ENCODE assay signal across 12 cellular contexts in genomic region chr5:170639221-170639925, GRCh38.
DNase-seq lines count a peak whose midpoint lies in the region; ATAC-seq and TF ChIP-seq lines count a peak whose summit lies in the region.
"Had no signal": no experiment of that assay in that cellular context is flagged by ENCODE, and none has a peak within 500 bp of the region (broad histone marks: within the 10 kb centered on the region; RNA-seq: fewer than 3 reads in every experiment).

No MANE protein-coding gene starts in this region.

- no peak overlapping the region for H3K9ac ChIP-seq in neural progenitor cell

- peak; percentile 37 for DNase-seq in RWPE2 (ENCODE audit: low spot score)
- DNase-seq in chondrocyte (ENCODE audit: low spot score) = peak; percentile 41
- DNase-seq in neural progenitor cell (ENCODE audit: low spot score) = no peak
- DNase-seq in tibial artery = peak; percentile 5 to 24
- no peak for DNase-seq in epidermal melanocyte (ENCODE audit: insufficient read length, low spot score)
- DNase-seq in activated CD8-positive, alpha-beta T cell treated with anti-CD3 and anti-CD28 coated beads, Interleukin-2, amount 10 ng/mL, durations not matched to agents 7 days and 5 days = no peak
- no peak for DNase-seq in globus pallidus (ENCODE audit: low spot score)
- DNase-seq: GF-D8 had no signal

- H3K4me1 Mint-ChIP-seq in chondrocyte (ENCODE audit: low read depth) (peaks cover 4% of the 10 kb centered on the region), neural progenitor cell (peaks cover 11% of the 10 kb centered on the region)
- H3K4me1 Mint-ChIP-seq in activated CD8-positive, alpha-beta T cell treated with anti-CD3 and anti-CD28 coated beads, Interleukin-2, amount 10 ng/mL, durations not matched to agents 7 days and 5 days (ENCODE audit: low read depth) = no peaks in the 10 kb centered on the region

- H3K4me2 ChIP-seq in neural progenitor cell = no peak overlapping the region
- H3K4me2 ChIP-seq: A549 had no signal

- no peak for ATAC-seq in RWPE2 (ENCODE audit: low read depth)
- ATAC-seq in activated CD8-positive, alpha-beta T cell treated with anti-CD3 and anti-CD28 coated beads, Interleukin-2, amount 10 ng/mL, durations not matched to agents 7 days and 5 days = no peak

- H3K4me3 ChIP-seq in RWPE2 (ENCODE audit: severe bottlenecking) = no peak overlapping the region
- H3K4me3 ChIP-seq in neural progenitor cell = no peak overlapping the region
- no peak overlapping the region for H3K4me3 ChIP-seq in tibial artery
- H3K4me3 ChIP-seq: A549 had no signal

- H3K79me2 ChIP-seq in neural progenitor cell (ENCODE audit: low read depth) = no peaks in the 10 kb centered on the region

- no peaks in the 10 kb centered on the region for H3K36me3 ChIP-seq in RWPE2 (ENCODE audit: low read depth)
- no peaks in the 10 kb centered on the region for H3K36me3 ChIP-seq in neural progenitor cell
- H3K36me3 ChIP-seq in tibial artery = no peaks in the 10 kb centered on the region
- H3K36me3 ChIP-seq: BE2C had no signal

- no peak overlapping the region for H2AFZ ChIP-seq in neural progenitor cell (replicated peaks)

- peaks cover 4% of the 10 kb centered on the region for H4K20me1 ChIP-seq in neural progenitor cell (ENCODE audit: low read depth)

- H3K27me3 Mint-ChIP-seq in chondrocyte (ENCODE audit: low read depth) = no peaks in the 10 kb centered on the region
- H3K27me3 Mint-ChIP-seq in neural progenitor cell (ENCODE audit: insufficient read depth, low read depth) = peaks cover 3% of the 10 kb centered on the region
- H3K27me3 Mint-ChIP-seq in activated CD8-positive, alpha-beta T cell treated with anti-CD3 and anti-CD28 coated beads, Interleukin-2, amount 10 ng/mL, durations not matched to agents 7 days and 5 days (ENCODE audit: low read depth) = no peaks in the 10 kb centered on the region

- intact Hi-C loops in tibial artery (cut with DNase I; ENCODE audit: low total_unique reads) = no loop called here

- H3K4me1 ChIP-seq in RWPE2 (ENCODE audit: insufficient read depth, poor library complexity, severe bottlenecking) = no peaks in the 10 kb centered on the region
- peaks cover 3% of the 10 kb centered on the region for H3K4me1 ChIP-seq in neural progenitor cell
- H3K4me1 ChIP-seq in tibial artery = peaks cover 0 to 6% (median 3%) of the 10 kb centered on the region in 4 donors
- H3K4me1 ChIP-seq: A549, BE2C had no signal

- CTCF ChIA-PET in activated CD8-positive, alpha-beta T cell treated with anti-CD3 and anti-CD28 coated beads, Interleukin-2, amount 10 ng/mL, durations not matched to agents 7 days and 5 days (lab: Charles Lee) = interaction anchor here (0.8 to 1.5 kb wide), 10 partner anchors 9 to 213 kb away, joined by 3 to 8 read pairs (median 3); no protein-coding TSS in a partner anchor

- no peaks in the 10 kb centered on the region for H3K27me3 ChIP-seq in RWPE2 (ENCODE audit: insufficient read depth, poor library complexity, severe bottlenecking)
- H3K27me3 ChIP-seq in neural progenitor cell = no peaks in the 10 kb centered on the region
- peaks cover 0 to 31% of the 10 kb centered on the region in 2 donors for H3K27me3 ChIP-seq in tibial artery
- H3K27me3 ChIP-seq: BE2C had no signal

- H3K9me3 Mint-ChIP-seq in chondrocyte (ENCODE audit: low read depth) = no peaks in the 10 kb centered on the region
- no peaks in the 10 kb centered on the region for H3K9me3 Mint-ChIP-seq in neural progenitor cell
- H3K9me3 Mint-ChIP-seq in activated CD8-positive, alpha-beta T cell treated with anti-CD3 and anti-CD28 coated beads, Interleukin-2, amount 10 ng/mL, durations not matched to agents 7 days and 5 days (ENCODE audit: insufficient read depth) = no peaks in the 10 kb centered on the region

- TF ChIP-seq CTCF in RWPE2 (IDR thresholded peaks at IDR 0.05; ENCODE audit: poor library complexity, severe bottlenecking) (no peak), chondrocyte (IDR thresholded peaks at IDR 0.05) (no peak), neural progenitor cell (IDR thresholded peaks at IDR 0.05) (no peak), tibial artery (IDR thresholded peaks at IDR 0.05) (no peak)

- H3K27ac Mint-ChIP-seq in chondrocyte (ENCODE audit: unreplicated experiment) (no peak overlapping the region), neural progenitor cell (peak overlapping the region; percentile 7)
- no peak overlapping the region for H3K27ac Mint-ChIP-seq in activated CD8-positive, alpha-beta T cell treated with anti-CD3 and anti-CD28 coated beads, Interleukin-2, amount 10 ng/mL, durations not matched to agents 7 days and 5 days

- H3K27ac ChIP-seq in RWPE2 (ENCODE audit: poor library complexity, severe bottlenecking) = no peak overlapping the region
- H3K27ac ChIP-seq in neural progenitor cell = no peak overlapping the region
- no peak overlapping the region for H3K27ac ChIP-seq in tibial artery
- H3K27ac ChIP-seq: A549, C4-2B had no signal

- H3F3A ChIP-seq in neural progenitor cell (ENCODE audit: low read depth) = peaks cover 2% of the 10 kb centered on the region

- no peaks in the 10 kb centered on the region for H3K36me3 Mint-ChIP-seq in chondrocyte (ENCODE audit: low read depth)
- no peaks in the 10 kb centered on the region for H3K36me3 Mint-ChIP-seq in neural progenitor cell
- no peaks in the 10 kb centered on the region for H3K36me3 Mint-ChIP-seq in activated CD8-positive, alpha-beta T cell treated with anti-CD3 and anti-CD28 coated beads, Interleukin-2, amount 10 ng/mL, durations not matched to agents 7 days and 5 days (ENCODE audit: low read depth)
- H3K36me3 Mint-ChIP-seq: CD4-positive, alpha-beta memory T cell had no signal

- POLR2A ChIA-PET in activated CD8-positive, alpha-beta T cell treated with anti-CD3 and anti-CD28 coated beads, Interleukin-2, amount 10 ng/mL, durations not matched to agents 7 days and 5 days (lab: Charles Lee) = no interaction called here

- H3K9me3 ChIP-seq in RWPE2 (ENCODE audit: severe bottlenecking) (no peaks in the 10 kb centered on the region), neural progenitor cell (ENCODE audit: low read depth) (no peaks in the 10 kb centered on the region), tibial artery (no peaks in the 10 kb centered on the region)
- H3K9me3 ChIP-seq: A549, BE2C had no signal

- H3K4me3 Mint-ChIP-seq in chondrocyte (ENCODE audit: unreplicated experiment) = no peak overlapping the region
- peak overlapping the region; percentile 21 for H3K4me3 Mint-ChIP-seq in neural progenitor cell
- H3K4me3 Mint-ChIP-seq in activated CD8-positive, alpha-beta T cell treated with anti-CD3 and anti-CD28 coated beads, Interleukin-2, amount 10 ng/mL, durations not matched to agents 7 days and 5 days = no peak overlapping the region
- H3K4me3 Mint-ChIP-seq: CD4-positive, alpha-beta memory T cell had no signal

Comparison
In these comparisons a context has a peak if more than half of its experiments do, and no peak if none do; other contexts are left out.
1. DNase-seq: peak in RWPE2 (single experiment), chondrocyte (single experiment) and tibial artery (2 of 2); none in neural progenitor cell (single experiment), epidermal melanocyte (single experiment), activated CD8-positive, alpha-beta T cell treated with anti-CD3 and anti-CD28 coated beads, Interleukin-2, amount 10 ng/mL, durations not matched to agents 7 days and 5 days (single experiment) and globus pallidus (single experiment).